In genomic region chr20:31701591-31701990, GRCh38 we compare ENCODE assay signal across 14 cellular contexts. TPM values are rescaled to one million over a fixed set of nuclear protein-coding genes. Genes with fewer than 3 reads are reported as not detected.
DNase-seq lines count a peak whose midpoint lies in the region; ATAC-seq, FAIRE-seq and TF ChIP-seq lines count a peak whose summit lies in the region.
"Had no signal": no experiment of that assay in that cellular context is flagged by ENCODE, and none has a peak within 500 bp of the region (broad histone marks: within the 10 kb centered on the region; RNA-seq: fewer than 3 reads in every experiment).

No MANE protein-coding gene starts in this region.

- H2BK15ac ChIP-seq in IMR-90 (ENCODE audit: low read depth, low read length), result no peak overlapping the region

- TF ChIP-seq POLR2A in A549 (IDR thresholded peaks at IDR 0.05; ENCODE audit: low read length), result no peak
- TF ChIP-seq POLR2A in IMR-90 (IDR thresholded peaks at IDR 0.05; ENCODE audit: low read depth, low read length), result no peak
- TF ChIP-seq POLR2A in K562 (conservative IDR thresholded peaks at IDR 0.05), result no peak

- H3K9me3 Mint-ChIP-seq in naive thymus-derived CD4-positive, alpha-beta T cell, result peaks cover 0 to 2% (median 0%) of the 10 kb centered on the region in 11 donors

- peaks cover 97% of the 10 kb centered on the region for H3K79me2 ChIP-seq in K562 (ENCODE audit: control insufficient read depth, insufficient read depth, low read length)

- intact Hi-C loops in IMR-90 (cut with micrococcal nuclease) (no loop called here), K562 (cut with micrococcal nuclease) (no loop called here)
- intact Hi-C loops in naive thymus-derived CD4-positive, alpha-beta T cell (cut with micrococcal nuclease), result loop anchor here in 1 of 2 donors (2.0 kb wide), 1 partner anchor 21 kb away; the partner anchor contains the start of gene BCL2L1

- H3K4me1 ChIP-seq in A549 (peaks cover 98% of the 10 kb centered on the region), IMR-90 (ENCODE audit: control insufficient read depth, insufficient read depth, low read length) (peaks cover 25% of the 10 kb centered on the region), K562 (replicated peaks in 1 of 2; ENCODE audit: control insufficient read depth in 2 of 2, insufficient read depth in 2 of 2, low read length in 2 of 2) (peaks cover 21 to 60% of the 10 kb centered on the region in 2 experiments)
- H3K4me1 ChIP-seq in naive thymus-derived CD4-positive, alpha-beta T cell (ENCODE audit: control insufficient read depth in 2 of 2, insufficient read depth in 2 of 2, low read length in 2 of 2), result peaks cover 11 to 25% of the 10 kb centered on the region in 2 donors

- POLR2A ChIA-PET in A549 (lab: Yijun Ruan, JAX), result interaction anchor here (3.4 kb wide), 1 partner anchor 12 kb away, joined by 11 read pairs; no protein-coding TSS in a partner anchor
- POLR2A ChIA-PET in IMR-90 (lab: Charles Lee; ENCODE audit: unreplicated experiment), result interaction anchor here (0.6 to 1.1 kb wide), 2 partner anchors 11 to 46 kb away, joined by 3 to 4 read pairs; no protein-coding TSS in a partner anchor
- POLR2A ChIA-PET in K562 (lab: Yijun Ruan, JAX), result interaction anchor here (0.7 to 3.8 kb wide), 3 partner anchors 17 to 1178 kb away, joined by 3 to 23 read pairs (median 10); no protein-coding TSS in a partner anchor
- POLR2A ChIA-PET in naive thymus-derived CD4-positive, alpha-beta T cell (lab: Charles Lee), result no interaction called here

- H3K36me3 ChIP-seq in IMR-90 (ENCODE audit: control insufficient read depth, insufficient read depth, low read length) (peaks cover 8% of the 10 kb centered on the region), K562 (ENCODE audit: control insufficient read depth, insufficient read depth, low read length) (peaks cover 79% of the 10 kb centered on the region)
- H3K36me3 ChIP-seq in naive thymus-derived CD4-positive, alpha-beta T cell (ENCODE audit: control insufficient read depth in 2 of 3, insufficient read depth in 3 of 3, low read length in 3 of 3), result peaks cover 0 to 10% (median 0%) of the 10 kb centered on the region in 3 experiments
- H3K36me3 ChIP-seq: prostate gland had no signal

- H3K56ac ChIP-seq in IMR-90 (ENCODE audit: extremely low read depth, insufficient read depth, low read length), result no peak overlapping the region

- peaks cover 21 to 59% (median 50%) of the 10 kb centered on the region in 7 donors for H3K4me1 Mint-ChIP-seq in naive thymus-derived CD4-positive, alpha-beta T cell

- no peak overlapping the region for H3K9ac ChIP-seq in IMR-90 (ENCODE audit: low read depth, low read length)
- no peak overlapping the region for H3K9ac ChIP-seq in K562 (ENCODE audit: insufficient read depth in 1 of 2, low read depth in 2 of 2, low read length in 2 of 2)
- H3K9ac ChIP-seq: BLaER1 had no signal

- no peaks in the 10 kb centered on the region for H4K20me1 ChIP-seq in IMR-90 (ENCODE audit: insufficient read depth, low read length)
- H4K20me1 ChIP-seq in K562 (replicated peaks; ENCODE audit: control insufficient read depth, insufficient read depth, low read length), result no peaks in the 10 kb centered on the region

- no peak for ATAC-seq in A549
- ATAC-seq in IMR-90 (ENCODE audit: low read depth), result no peak
- ATAC-seq in K562, result no peak
- ATAC-seq in naive thymus-derived CD4-positive, alpha-beta T cell, result no peak
- ATAC-seq in HG02884 (IDR thresholded peaks at IDR 0.05; ENCODE audit: unreplicated experiment), result no peak

- H3K27me3 Mint-ChIP-seq in naive thymus-derived CD4-positive, alpha-beta T cell, result no peaks in the 10 kb centered on the region

- H2BK5ac ChIP-seq in IMR-90 (ENCODE audit: low read depth, low read length, poor library complexity, severe bottlenecking), result peak overlapping the region; percentile 55

- H3K4me3 Mint-ChIP-seq in naive thymus-derived CD4-positive, alpha-beta T cell, result no peak overlapping the region

- H3K4me3 ChIP-seq in A549 (no peak overlapping the region), IMR-90 (ENCODE audit: insufficient read depth, low read depth, low read length) (no peak overlapping the region), K562 (no peak overlapping the region)
- no peak overlapping the region for H3K4me3 ChIP-seq in naive thymus-derived CD4-positive, alpha-beta T cell (ENCODE audit: low read length)
- H3K4me3 ChIP-seq: BLaER1, lung, prostate gland had no signal

- H4K91ac ChIP-seq in IMR-90 (ENCODE audit: insufficient read depth, low read depth, low read length), result no peak overlapping the region

- H3K79me1 ChIP-seq in IMR-90 (ENCODE audit: low read depth in 1 of 2, low read length in 2 of 2), result peaks cover 23 to 64% of the 10 kb centered on the region in 2 experiments

- H3K9me1 ChIP-seq in IMR-90 (ENCODE audit: insufficient read depth, low read length) (peaks cover 14% of the 10 kb centered on the region; the same call in 1 of the 2 replicates), K562 (ENCODE audit: control insufficient read depth, insufficient read depth, low read length) (no peaks in the 10 kb centered on the region)

- in situ Hi-C loops in IMR-90 (cut with MboI; ENCODE audit: low sequenced_read_pairs) (no loop called here), K562 (cut with MboI) (no loop called here)

- H2AFZ ChIP-seq in IMR-90 (replicated peaks; ENCODE audit: low read length, poor library complexity), result no peak overlapping the region
- no peak overlapping the region for H2AFZ ChIP-seq in K562 (ENCODE audit: low read depth, low read length)

- TF ChIP-seq CTCF in A549 (IDR thresholded peaks at IDR 0.05), result no peak
- TF ChIP-seq CTCF in IMR-90 (conservative IDR thresholded peaks at IDR 0.05; ENCODE audit: low read depth, low read length), result no peak
- no peak for TF ChIP-seq CTCF in K562 (IDR thresholded peaks at IDR 0.05 in 2 of 3, conservative IDR thresholded peaks at IDR 0.05 in 1 of 3; ENCODE audit: insufficient read depth in 2 of 3, low read depth in 1 of 3, low read length in 3 of 3)

- H3K36me3 Mint-ChIP-seq in naive thymus-derived CD4-positive, alpha-beta T cell, result peaks cover 0 to 35% (median 28%) of the 10 kb centered on the region in 5 donors

- H2BK20ac ChIP-seq in IMR-90 (ENCODE audit: low read depth, low read length), result no peak overlapping the region

- FAIRE-seq in A549 (lab: Jason Lieb, UNC) (no peak), K562 (lab: Jason Lieb, UNC) (no peak)

- H3K23ac ChIP-seq in IMR-90 (ENCODE audit: low read depth, low read length), result no peak overlapping the region

- no peak overlapping the region for H4K8ac ChIP-seq in IMR-90 (ENCODE audit: low read depth in 2 of 2, low read length in 2 of 2)

- no peak overlapping the region for H2BK120ac ChIP-seq in IMR-90 (ENCODE audit: low read depth, low read length)

- H3K9me3 ChIP-seq in A549, result no peaks in the 10 kb centered on the region
- no peaks in the 10 kb centered on the region for H3K9me3 ChIP-seq in IMR-90 (ENCODE audit: control insufficient read depth, insufficient read depth, low read length)
- H3K9me3 ChIP-seq in K562 (replicated peaks; ENCODE audit: control insufficient read depth, insufficient read depth, low read depth, low read length), result no peaks in the 10 kb centered on the region
- no peaks in the 10 kb centered on the region for H3K9me3 ChIP-seq in naive thymus-derived CD4-positive, alpha-beta T cell (ENCODE audit: control insufficient read depth in 2 of 3, low read length in 3 of 3)
- H3K9me3 ChIP-seq: BLaER1, prostate gland had no signal

- no peak overlapping the region for H2AK9ac ChIP-seq in IMR-90 (replicated peaks; ENCODE audit: low read depth, low read length, poor library complexity)

- H3K4me2 ChIP-seq in A549 (peak overlapping the region; percentile 10; the same call in 2 of the 3 replicates), IMR-90 (ENCODE audit: low read depth, low read length) (no peak overlapping the region), K562 (ENCODE audit: insufficient read depth, low read length) (no peak overlapping the region)
- H3K4me2 ChIP-seq: BLaER1 had no signal

- H2AK5ac ChIP-seq in IMR-90 (ENCODE audit: low read depth, low read length), result no peak overlapping the region

- no peak overlapping the region for H3K18ac ChIP-seq in IMR-90 (ENCODE audit: low read depth, low read length)

- CTCF ChIA-PET in A549 (lab: Yijun Ruan, JAX) (interaction anchor here (1.0 to 13.2 kb wide), 4 partner anchors 11 to 67 kb away, joined by 3 to 159 read pairs (median 20); partner anchors contain the start of gene BCL2L1), IMR-90 (lab: Yijun Ruan, JAX) (interaction anchor here (1.5 kb wide), 1 partner anchor 22 kb away, joined by 4 read pairs; no protein-coding TSS in a partner anchor), K562 (lab: Yijun Ruan, JAX; ENCODE audit: low intra/inter-chr PET ratio) (no interaction called here)
- CTCF ChIA-PET in naive thymus-derived CD4-positive, alpha-beta T cell (lab: Charles Lee), result no interaction called here

- H3K27ac Mint-ChIP-seq in naive thymus-derived CD4-positive, alpha-beta T cell, result peak overlapping the region in 8 of 9 donors; percentile 3 to 73 (median 47)

- H3K14ac ChIP-seq in IMR-90 (replicated peaks; ENCODE audit: low read depth, low read length), result no peak overlapping the region

- no TSS peak for BruUV-seq in IMR-90 (replicated peaks; lab: Mats Ljungman, UMichigan)
- BruUV-seq in K562 (replicated peaks; lab: Mats Ljungman, UMichigan), result no TSS peak

- no peaks in the 10 kb centered on the region for H3K27me3 ChIP-seq in IMR-90 (ENCODE audit: control insufficient read depth, insufficient read depth, low read length)
- no peaks in the 10 kb centered on the region for H3K27me3 ChIP-seq in K562 (ENCODE audit: control insufficient read depth in 2 of 2, insufficient read depth in 2 of 2, low read length in 2 of 2)
- no peaks in the 10 kb centered on the region for H3K27me3 ChIP-seq in naive thymus-derived CD4-positive, alpha-beta T cell (ENCODE audit: control insufficient read depth in 2 of 2, insufficient read depth in 2 of 2, low read length in 2 of 2)
- H3K27me3 ChIP-seq: BLaER1 had no signal

- DNase-seq in A549 (ENCODE audit: low read depth in 1 of 2, low spot score in 1 of 2) (no peak), IMR-90 (no peak), K562 (ENCODE audit: extremely low read depth in 1 of 4, low spot score in 3 of 4) (no peak), OCI-M2 (lab: John Stamatoyannopoulos, UW; ENCODE audit: unreplicated experiment) (no peak)
- DNase-seq in naive thymus-derived CD4-positive, alpha-beta T cell, result no peak
- DNase-seq in stimulated activated CD4-positive, alpha-beta T cell treated with anti-CD3 and anti-CD28 coated beads, Interleukin-1b, Interleukin-23, amount 100 ng/mL, for 48 hours, result no peak
- DNase-seq in stimulated activated naive CD4-positive, alpha-beta T cell treated with Interleukin-2 at 50 U/mL for 16 hours (lab: John Stamatoyannopoulos, UW), result no peak
- DNase-seq: GF-D8, glutamatergic neuron, NCI-H187 had no signal

- TF ChIP-seq EP300 in A549 (IDR thresholded peaks at IDR 0.05) (no peak), K562 (IDR thresholded peaks at IDR 0.05; ENCODE audit: low read length) (no peak)

- 68% methylated on average over 1 of the region's 1 CpG for WGBS in A549 (ENCODE audit: missing lambda C conversion rate)
- WGBS in IMR-90 (ENCODE audit: extremely low coverage in 2 of 2, insufficient read length in 1 of 2), 2 experiments, result no CpG with 5 or more reads among the region's 1 CpG
- 64% methylated on average over 1 of the region's 1 CpG for WGBS in K562 (ENCODE audit: insufficient coverage, low coverage, missing lambda C conversion rate)

- peak overlapping the region; percentile 89 to 95 for H3K27ac ChIP-seq in A549
- no peak overlapping the region for H3K27ac ChIP-seq in IMR-90 (ENCODE audit: insufficient read depth, low read length)
- H3K27ac ChIP-seq in K562 (ENCODE audit: extremely low read depth, low read depth, low read length), result 0 out of 3 replicates have a peak overlapping the region, but pooled peaks have one; percentile 10
- no peak overlapping the region for H3K27ac ChIP-seq in naive thymus-derived CD4-positive, alpha-beta T cell (ENCODE audit: low read depth, low read length)
- H3K27ac ChIP-seq: BLaER1, prostate gland had no signal

- dilution Hi-C loops in IMR-90 (cut with HindIII; ENCODE audit: low sequenced_read_pairs, unreplicated experiment), result no loop called here

- TF ChIP-seq RAD21 in A549 (conservative IDR thresholded peaks at IDR 0.05 in 1 of 2, IDR thresholded peaks at IDR 0.05 in 1 of 2), result no peak
- no peak for TF ChIP-seq RAD21 in IMR-90 (IDR thresholded peaks at IDR 0.05; ENCODE audit: low read length)
- TF ChIP-seq RAD21 in K562 (CRISPR knock-in tag; conservative IDR thresholded peaks at IDR 0.05 in 1 of 2, IDR thresholded peaks at IDR 0.05 in 1 of 2), result no peak

- H3K4ac ChIP-seq in IMR-90 (ENCODE audit: low read depth, low read length), result no peak overlapping the region

- H4K5ac ChIP-seq in IMR-90 (ENCODE audit: low read depth, low read length), result no peak overlapping the region

RNA-seq across cellular contexts. Expression of gene BCL2L1, which starts 21.1 kb away (rescaled TPM):
- polyA plus RNA-seq in A549 (2011; rRNA removed) (159 and 178 TPM in 2 replicates), A549 (2017; fragmentation: RNase III; extraction: RNeasy Plus Mini Kit Qiagen cat#74134 plus additional on column Dnase treatment) (143 to 157 TPM (median 154 TPM) in 3 replicates), IMR-90 (2012; rRNA removed) (40.2 and 41.9 TPM in 2 replicates), K562 (2011; rRNA removed) (120 and 121 TPM in 2 replicates), K562 (2014; fragmentation: Illumina TruSeq; extraction: Trizol) (182 and 187 TPM in 2 replicates), K562 (2014; fragmentation: Nextera tagmentation; extraction: Ambion mirVana) (10 to 100 TPM in 1 of 2 experiments, 1 to 10 TPM in 1; 3.3 to 17.9 TPM), K562 (2014; rRNA removed) (140 and 156 TPM in 2 replicates)
- 100 and 118 TPM in 2 replicates for polyA plus RNA-seq in A549 (2012; cell fraction: cytosol; rRNA removed)
- 93.5 and 108 TPM in 2 replicates for polyA plus RNA-seq in A549 (2012; cell fraction: nucleus; rRNA removed)
- 116 and 122 TPM in 2 replicates for polyA minus RNA-seq in A549 (2011; rRNA and poly(A)+ RNA removed)
- total RNA-seq in IMR-90 (2012; rRNA removed) (41.9 and 45.5 TPM in 2 replicates), K562 (2014; rRNA removed) (137 and 179 TPM in 2 replicates), K562 (2014; rRNA removed; fragmentation: Illumina TruSeq; extraction: Trizol) (72.0 and 81.3 TPM in 2 replicates), K562 (2015; rRNA removed; fragmentation: Illumina TruSeq; extraction: Trizol) (88.7 and 89.1 TPM in 2 replicates), K562 (2021) (150 and 157 TPM in 2 replicates)
- polyA plus RNA-seq in IMR-90 (2012; cell fraction: cytosol; rRNA removed), result 44.9 and 47.2 TPM in 2 replicates
- 22.6 and 23.8 TPM in 2 replicates for polyA plus RNA-seq in IMR-90 (2012; cell fraction: nucleus; rRNA removed; ENCODE audit: low replicate concordance)
- total RNA-seq in K562 (2011; cell fraction: chromatin; rRNA removed; ENCODE audit: low replicate concordance), result 162 and 267 TPM in 2 replicates
- 145 and 154 TPM in 2 replicates for total RNA-seq in K562 (2011; cell fraction: nucleolus; rRNA removed)
- total RNA-seq in K562 (2011; cell fraction: nucleoplasm; rRNA removed), result 113 and 150 TPM in 2 replicates
- polyA plus RNA-seq in K562 (2011; cell fraction: cytosol; rRNA removed), result 113 and 145 TPM in 2 replicates
- polyA plus RNA-seq in K562 (2011; cell fraction: nucleus; rRNA removed), result 70.0 and 81.2 TPM in 2 replicates
- polyA plus RNA-seq in K562 (2012), result 134 and 224 TPM in 2 replicates
- polyA minus RNA-seq in K562 (2011; rRNA and poly(A)+ RNA removed), result 87.8 and 101 TPM in 2 replicates
- 56.3 and 61.7 TPM in 2 replicates for polyA minus RNA-seq in K562 (2011; cell fraction: cytosol; rRNA and poly(A)+ RNA removed)
- 74.2 and 92.5 TPM in 2 replicates for polyA minus RNA-seq in K562 (2011; cell fraction: nucleus; rRNA and poly(A)+ RNA removed)
- total RNA-seq in naive thymus-derived CD4-positive, alpha-beta T cell, result 100 to 1,000 TPM in 1 of 5 experiments, 10 to 100 TPM in 4; 15.0 to 111 (median 19.4) TPM
- 10 to 100 TPM; 11.5 to 12.7 TPM for polyA plus RNA-seq in naive thymus-derived CD4-positive, alpha-beta T cell

RNA-seq across cellular contexts. Expression of gene TPX2, which starts 37.5 kb away (rescaled TPM):
- polyA plus RNA-seq in A549 (2011; rRNA removed), result 79.4 and 92.9 TPM in 2 replicates
- 33.0 and 33.5 TPM in 2 replicates for polyA plus RNA-seq in A549 (2012; cell fraction: cytosol; rRNA removed)
- 30.7 and 46.3 TPM in 2 replicates for polyA plus RNA-seq in A549 (2012; cell fraction: nucleus; rRNA removed)
- polyA plus RNA-seq in A549 (2017; fragmentation: RNase III; extraction: RNeasy Plus Mini Kit Qiagen cat#74134 plus additional on column Dnase treatment), result 84.9 to 106 TPM (median 92.9 TPM) in 3 replicates
- 39.4 and 42.7 TPM in 2 replicates for polyA minus RNA-seq in A549 (2011; rRNA and poly(A)+ RNA removed)
- total RNA-seq in IMR-90 (2012; rRNA removed), result 72.2 and 82.2 TPM in 2 replicates
- polyA plus RNA-seq in IMR-90 (2012; rRNA removed), result 27.6 and 28.5 TPM in 2 replicates
- 4.8 and 19.2 TPM in 2 replicates for polyA plus RNA-seq in IMR-90 (2012; cell fraction: cytosol; rRNA removed)
- polyA plus RNA-seq in IMR-90 (2012; cell fraction: nucleus; rRNA removed; ENCODE audit: low replicate concordance), result 3.2 and 12.0 TPM in 2 replicates
- total RNA-seq in K562 (2011; cell fraction: chromatin; rRNA removed; ENCODE audit: low replicate concordance), result 34.1 and 68.4 TPM in 2 replicates
- 33.2 and 33.7 TPM in 2 replicates for total RNA-seq in K562 (2011; cell fraction: nucleolus; rRNA removed)
- total RNA-seq in K562 (2011; cell fraction: nucleoplasm; rRNA removed), result 50.5 and 54.4 TPM in 2 replicates
- total RNA-seq in K562 (2014; rRNA removed), result 143 and 153 TPM in 2 replicates
- 133 and 153 TPM in 2 replicates for total RNA-seq in K562 (2014; rRNA removed; fragmentation: Illumina TruSeq; extraction: Trizol)
- total RNA-seq in K562 (2015; rRNA removed; fragmentation: Illumina TruSeq; extraction: Trizol), result 134 TPM in 2 replicates
- 144 and 171 TPM in 2 replicates for total RNA-seq in K562 (2021)
- polyA plus RNA-seq in K562 (2011; rRNA removed), result 89.7 and 108 TPM in 2 replicates
- polyA plus RNA-seq in K562 (2011; cell fraction: cytosol; rRNA removed), result 32.9 and 56.0 TPM in 2 replicates
- polyA plus RNA-seq in K562 (2011; cell fraction: nucleus; rRNA removed), result 157 and 160 TPM in 2 replicates
- polyA plus RNA-seq in K562 (2012), result 117 and 130 TPM in 2 replicates
- 212 and 241 TPM in 2 replicates for polyA plus RNA-seq in K562 (2014; fragmentation: Illumina TruSeq; extraction: Trizol)
- 10 to 100 TPM; 48.0 to 57.8 TPM for polyA plus RNA-seq in K562 (2014; fragmentation: Nextera tagmentation; extraction: Ambion mirVana)
- 101 and 112 TPM in 2 replicates for polyA plus RNA-seq in K562 (2014; rRNA removed)
- 140 and 157 TPM in 2 replicates for polyA minus RNA-seq in K562 (2011; rRNA and poly(A)+ RNA removed)
- polyA minus RNA-seq in K562 (2011; cell fraction: cytosol; rRNA and poly(A)+ RNA removed), result 54.2 and 70.1 TPM in 2 replicates
- polyA minus RNA-seq in K562 (2011; cell fraction: nucleus; rRNA and poly(A)+ RNA removed), result 47.8 and 109 TPM in 2 replicates
- 10 to 100 TPM in 1 of 5 experiments, under 1 TPM in 4; 0.16 to 84.3 (median 0.43) TPM for total RNA-seq in naive thymus-derived CD4-positive, alpha-beta T cell
- polyA plus RNA-seq in naive thymus-derived CD4-positive, alpha-beta T cell, result under 1 TPM in 1 of 2 donors, not detected in 1; 0.09 TPM

Comparison
In these comparisons a context has a peak if more than half of its experiments do, and no peak if none do; other contexts are left out.
1. H3K27ac ChIP-seq: peak in A549 (2 of 2) and K562 (single experiment); none in IMR-90 (single experiment) and naive thymus-derived CD4-positive, alpha-beta T cell (single experiment).
2. CTCF ChIA-PET loops: an anchor here in A549 (1.0 to 13.2 kb wide) and IMR-90 (1.5 kb wide); none called in K562 and naive thymus-derived CD4-positive, alpha-beta T cell.